1 cellular context compared by ENCODE assay signal in the genomic region with DNA sequence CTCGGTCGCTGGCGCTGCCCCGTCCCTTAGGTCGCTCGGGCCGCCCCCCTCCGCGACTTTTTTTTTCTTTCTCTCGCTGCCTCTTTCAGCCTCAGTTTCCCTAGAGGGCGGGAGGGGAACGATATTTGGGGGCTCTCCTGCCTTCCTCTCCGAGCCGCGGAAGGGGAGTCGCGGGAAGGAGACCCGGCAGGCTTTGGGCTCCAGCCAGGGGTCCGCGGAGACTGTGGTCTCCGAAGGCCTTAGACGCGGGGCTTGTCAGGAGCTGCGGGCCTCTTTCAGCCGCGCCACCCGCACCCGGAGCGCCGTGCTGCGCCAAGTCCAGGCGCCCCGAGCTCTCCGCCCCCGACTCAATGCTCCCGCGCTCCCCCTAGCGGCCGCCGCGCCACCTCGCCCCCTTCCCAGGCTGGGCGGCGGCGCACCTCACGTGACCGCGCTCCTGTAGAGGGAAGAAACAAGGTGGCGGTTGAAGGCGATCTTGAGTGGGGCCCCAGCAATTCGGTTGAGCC.
A peak's percentile ranks its signal among the peaks of the same experiment; 100 is the strongest.
TF ChIP-seq lines count a peak whose summit lies in the region.

A gene (plus strand): TSS at position 427 of the 506 bp plus-strand sequence. CDS start 14,010 bp downstream, outside the sequence.

TF ChIP-seq in H1, 55 proteins besides CTCF, POLR2A, EP300 and RAD21 (continued from another document):
- TF ChIP-seq, protein P1, sequence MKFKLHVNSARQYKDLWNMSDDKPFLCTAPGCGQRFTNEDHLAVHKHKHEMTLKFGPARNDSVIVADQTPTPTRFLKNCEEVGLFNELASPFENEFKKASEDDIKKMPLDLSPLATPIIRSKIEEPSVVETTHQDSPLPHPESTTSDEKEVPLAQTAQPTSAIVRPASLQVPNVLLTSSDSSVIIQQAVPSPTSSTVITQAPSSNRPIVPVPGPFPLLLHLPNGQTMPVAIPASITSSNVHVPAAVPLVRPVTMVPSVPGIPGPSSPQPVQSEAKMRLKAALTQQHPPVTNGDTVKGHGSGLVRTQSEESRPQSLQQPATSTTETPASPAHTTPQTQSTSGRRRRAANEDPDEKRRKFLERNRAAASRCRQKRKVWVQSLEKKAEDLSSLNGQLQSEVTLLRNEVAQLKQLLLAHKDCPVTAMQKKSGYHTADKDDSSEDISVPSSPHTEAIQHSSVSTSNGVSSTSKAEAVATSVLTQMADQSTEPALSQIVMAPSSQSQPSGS (IDR thresholded peaks at IDR 0.05; ENCODE audit: low read length): no peak
- TF ChIP-seq SP2 (IDR thresholded peaks at IDR 0.05; ENCODE audit: low read length) (no peak), TAF1 (IDR thresholded peaks at IDR 0.05; ENCODE audit: low read depth, low read length) (peak; percentile 62), JUND (IDR thresholded peaks at IDR 0.05; ENCODE audit: low read length) (no peak), RBBP5 (IDR thresholded peaks at IDR 0.05; ENCODE audit: borderline replicate concordance, low read depth, low read length) (no peak), RNF2 (IDR thresholded peaks at IDR 0.05; ENCODE audit: borderline replicate concordance, low read depth, low read length, missing control alignments, poor library complexity, severe bottlenecking) (no peak), BCL11A (IDR thresholded peaks at IDR 0.05; ENCODE audit: low read depth in 2 of 2, low read length in 2 of 2) (no peak), TAF7 (optimal IDR thresholded peaks at IDR 0.05; ENCODE audit: borderline replicate concordance, low read depth, low read length) (no peak), ZNF274 (IDR thresholded peaks at IDR 0.05; ENCODE audit: borderline replicate concordance, extremely low read depth, low read length) (no peak), MAFK (IDR thresholded peaks at IDR 0.05; ENCODE audit: low read depth, low read length) (no peak), SAP30 (IDR thresholded peaks at IDR 0.05; ENCODE audit: insufficient read depth, insufficient replicate concordance, low read length) (no peak), EGR1 (IDR thresholded peaks at IDR 0.05; ENCODE audit: borderline replicate concordance, low read depth, low read length) (peak; percentile 84; the same call in 1 of the 2 replicates), PHF8 (conservative IDR thresholded peaks at IDR 0.05; ENCODE audit: low read depth, low read length) (no peak; the same call in 1 of the 2 replicates), CTBP2 (IDR thresholded peaks at IDR 0.05; ENCODE audit: borderline replicate concordance, insufficient read depth, insufficient read length, low read length) (no peak), TBP (IDR thresholded peaks at IDR 0.05; ENCODE audit: low read depth, low read length) (no peak), CHD1 (IDR thresholded peaks at IDR 0.05; ENCODE audit: low read depth, low read length) (no peak), SP4 (IDR thresholded peaks at IDR 0.05; ENCODE audit: low read length) (no peak), NRF1 (IDR thresholded peaks at IDR 0.05; ENCODE audit: low read depth, low read length) (no peak), TCF12 (IDR thresholded peaks at IDR 0.05; ENCODE audit: low read depth, low read length) (no peak), HDAC6 (IDR thresholded peaks at IDR 0.05; ENCODE audit: low read depth, low read length) (no peak), YY1 (IDR thresholded peaks at IDR 0.05; ENCODE audit: low read depth, low read length) (0 out of 2 replicates have a peak, but pooled peaks have one; percentile 54), BACH1 (IDR thresholded peaks at IDR 0.05; ENCODE audit: low read length) (no peak), CHD2 (IDR thresholded peaks at IDR 0.05; ENCODE audit: low read length) (no peak), KDM4A (IDR thresholded peaks at IDR 0.05; ENCODE audit: low read depth, low read length, severe bottlenecking) (peak; percentile 44), GABPA (IDR thresholded peaks at IDR 0.05; ENCODE audit: borderline replicate concordance, insufficient read depth, low read length) (no peak), JUN (IDR thresholded peaks at IDR 0.05; ENCODE audit: low read depth, low read length) (no peak), SIX5 (IDR thresholded peaks at IDR 0.05; ENCODE audit: low read depth, low read length) (no peak), RFX5 (IDR thresholded peaks at IDR 0.05; ENCODE audit: borderline replicate concordance, low read depth, low read length) (no peak), NANOG (IDR thresholded peaks at IDR 0.05; ENCODE audit: insufficient read depth, low read depth, low read length, poor library complexity, severe bottlenecking) (no peak), BRCA1 (IDR thresholded peaks at IDR 0.05; ENCODE audit: low read depth, low read length) (no peak), CBX8 (IDR thresholded peaks at IDR 0.05; ENCODE audit: borderline replicate concordance, low read depth, low read length) (no peak)
- TF ChIP-seq, protein P2, sequence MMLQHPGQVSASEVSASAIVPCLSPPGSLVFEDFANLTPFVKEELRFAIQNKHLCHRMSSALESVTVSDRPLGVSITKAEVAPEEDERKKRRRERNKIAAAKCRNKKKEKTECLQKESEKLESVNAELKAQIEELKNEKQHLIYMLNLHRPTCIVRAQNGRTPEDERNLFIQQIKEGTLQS (IDR thresholded peaks at IDR 0.05; ENCODE audit: insufficient read depth, low read depth, low read length): peak; percentile 92
- TF ChIP-seq, protein P3, sequence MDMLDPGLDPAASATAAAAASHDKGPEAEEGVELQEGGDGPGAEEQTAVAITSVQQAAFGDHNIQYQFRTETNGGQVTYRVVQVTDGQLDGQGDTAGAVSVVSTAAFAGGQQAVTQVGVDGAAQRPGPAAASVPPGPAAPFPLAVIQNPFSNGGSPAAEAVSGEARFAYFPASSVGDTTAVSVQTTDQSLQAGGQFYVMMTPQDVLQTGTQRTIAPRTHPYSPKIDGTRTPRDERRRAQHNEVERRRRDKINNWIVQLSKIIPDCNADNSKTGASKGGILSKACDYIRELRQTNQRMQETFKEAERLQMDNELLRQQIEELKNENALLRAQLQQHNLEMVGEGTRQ (IDR thresholded peaks at IDR 0.05; ENCODE audit: low read length): peak; percentile 87
- TF ChIP-seq, protein P4, sequence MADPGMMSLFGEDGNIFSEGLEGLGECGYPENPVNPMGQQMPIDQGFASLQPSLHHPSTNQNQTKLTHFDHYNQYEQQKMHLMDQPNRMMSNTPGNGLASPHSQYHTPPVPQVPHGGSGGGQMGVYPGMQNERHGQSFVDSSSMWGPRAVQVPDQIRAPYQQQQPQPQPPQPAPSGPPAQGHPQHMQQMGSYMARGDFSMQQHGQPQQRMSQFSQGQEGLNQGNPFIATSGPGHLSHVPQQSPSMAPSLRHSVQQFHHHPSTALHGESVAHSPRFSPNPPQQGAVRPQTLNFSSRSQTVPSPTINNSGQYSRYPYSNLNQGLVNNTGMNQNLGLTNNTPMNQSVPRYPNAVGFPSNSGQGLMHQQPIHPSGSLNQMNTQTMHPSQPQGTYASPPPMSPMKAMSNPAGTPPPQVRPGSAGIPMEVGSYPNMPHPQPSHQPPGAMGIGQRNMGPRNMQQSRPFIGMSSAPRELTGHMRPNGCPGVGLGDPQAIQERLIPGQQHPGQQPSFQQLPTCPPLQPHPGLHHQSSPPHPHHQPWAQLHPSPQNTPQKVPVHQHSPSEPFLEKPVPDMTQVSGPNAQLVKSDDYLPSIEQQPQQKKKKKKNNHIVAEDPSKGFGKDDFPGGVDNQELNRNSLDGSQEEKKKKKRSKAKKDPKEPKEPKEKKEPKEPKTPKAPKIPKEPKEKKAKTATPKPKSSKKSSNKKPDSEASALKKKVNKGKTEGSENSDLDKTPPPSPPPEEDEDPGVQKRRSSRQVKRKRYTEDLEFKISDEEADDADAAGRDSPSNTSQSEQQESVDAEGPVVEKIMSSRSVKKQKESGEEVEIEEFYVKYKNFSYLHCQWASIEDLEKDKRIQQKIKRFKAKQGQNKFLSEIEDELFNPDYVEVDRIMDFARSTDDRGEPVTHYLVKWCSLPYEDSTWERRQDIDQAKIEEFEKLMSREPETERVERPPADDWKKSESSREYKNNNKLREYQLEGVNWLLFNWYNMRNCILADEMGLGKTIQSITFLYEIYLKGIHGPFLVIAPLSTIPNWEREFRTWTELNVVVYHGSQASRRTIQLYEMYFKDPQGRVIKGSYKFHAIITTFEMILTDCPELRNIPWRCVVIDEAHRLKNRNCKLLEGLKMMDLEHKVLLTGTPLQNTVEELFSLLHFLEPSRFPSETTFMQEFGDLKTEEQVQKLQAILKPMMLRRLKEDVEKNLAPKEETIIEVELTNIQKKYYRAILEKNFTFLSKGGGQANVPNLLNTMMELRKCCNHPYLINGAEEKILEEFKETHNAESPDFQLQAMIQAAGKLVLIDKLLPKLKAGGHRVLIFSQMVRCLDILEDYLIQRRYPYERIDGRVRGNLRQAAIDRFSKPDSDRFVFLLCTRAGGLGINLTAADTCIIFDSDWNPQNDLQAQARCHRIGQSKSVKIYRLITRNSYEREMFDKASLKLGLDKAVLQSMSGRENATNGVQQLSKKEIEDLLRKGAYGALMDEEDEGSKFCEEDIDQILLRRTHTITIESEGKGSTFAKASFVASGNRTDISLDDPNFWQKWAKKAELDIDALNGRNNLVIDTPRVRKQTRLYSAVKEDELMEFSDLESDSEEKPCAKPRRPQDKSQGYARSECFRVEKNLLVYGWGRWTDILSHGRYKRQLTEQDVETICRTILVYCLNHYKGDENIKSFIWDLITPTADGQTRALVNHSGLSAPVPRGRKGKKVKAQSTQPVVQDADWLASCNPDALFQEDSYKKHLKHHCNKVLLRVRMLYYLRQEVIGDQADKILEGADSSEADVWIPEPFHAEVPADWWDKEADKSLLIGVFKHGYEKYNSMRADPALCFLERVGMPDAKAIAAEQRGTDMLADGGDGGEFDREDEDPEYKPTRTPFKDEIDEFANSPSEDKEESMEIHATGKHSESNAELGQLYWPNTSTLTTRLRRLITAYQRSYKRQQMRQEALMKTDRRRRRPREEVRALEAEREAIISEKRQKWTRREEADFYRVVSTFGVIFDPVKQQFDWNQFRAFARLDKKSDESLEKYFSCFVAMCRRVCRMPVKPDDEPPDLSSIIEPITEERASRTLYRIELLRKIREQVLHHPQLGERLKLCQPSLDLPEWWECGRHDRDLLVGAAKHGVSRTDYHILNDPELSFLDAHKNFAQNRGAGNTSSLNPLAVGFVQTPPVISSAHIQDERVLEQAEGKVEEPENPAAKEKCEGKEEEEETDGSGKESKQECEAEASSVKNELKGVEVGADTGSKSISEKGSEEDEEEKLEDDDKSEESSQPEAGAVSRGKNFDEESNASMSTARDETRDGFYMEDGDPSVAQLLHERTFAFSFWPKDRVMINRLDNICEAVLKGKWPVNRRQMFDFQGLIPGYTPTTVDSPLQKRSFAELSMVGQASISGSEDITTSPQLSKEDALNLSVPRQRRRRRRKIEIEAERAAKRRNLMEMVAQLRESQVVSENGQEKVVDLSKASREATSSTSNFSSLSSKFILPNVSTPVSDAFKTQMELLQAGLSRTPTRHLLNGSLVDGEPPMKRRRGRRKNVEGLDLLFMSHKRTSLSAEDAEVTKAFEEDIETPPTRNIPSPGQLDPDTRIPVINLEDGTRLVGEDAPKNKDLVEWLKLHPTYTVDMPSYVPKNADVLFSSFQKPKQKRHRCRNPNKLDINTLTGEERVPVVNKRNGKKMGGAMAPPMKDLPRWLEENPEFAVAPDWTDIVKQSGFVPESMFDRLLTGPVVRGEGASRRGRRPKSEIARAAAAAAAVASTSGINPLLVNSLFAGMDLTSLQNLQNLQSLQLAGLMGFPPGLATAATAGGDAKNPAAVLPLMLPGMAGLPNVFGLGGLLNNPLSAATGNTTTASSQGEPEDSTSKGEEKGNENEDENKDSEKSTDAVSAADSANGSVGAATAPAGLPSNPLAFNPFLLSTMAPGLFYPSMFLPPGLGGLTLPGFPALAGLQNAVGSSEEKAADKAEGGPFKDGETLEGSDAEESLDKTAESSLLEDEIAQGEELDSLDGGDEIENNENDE (IDR thresholded peaks at IDR 0.05; ENCODE audit: insufficient replicate concordance, low read length): no peak
- TF ChIP-seq, protein P5, sequence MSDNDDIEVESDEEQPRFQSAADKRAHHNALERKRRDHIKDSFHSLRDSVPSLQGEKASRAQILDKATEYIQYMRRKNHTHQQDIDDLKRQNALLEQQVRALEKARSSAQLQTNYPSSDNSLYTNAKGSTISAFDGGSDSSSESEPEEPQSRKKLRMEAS (IDR thresholded peaks at IDR 0.05): peak; percentile 72
